In genomic region chr2:233426619-233427342, GRCh38 we compare ENCODE assay signal across 9 cellular contexts.
DNase-seq lines count a peak whose midpoint lies in the region; ATAC-seq and TF ChIP-seq lines count a peak whose summit lies in the region.
"Had no signal": no experiment of that assay in that cellular context is flagged by ENCODE, and none has a peak within 500 bp of the region (broad histone marks: within the 10 kb centered on the region; RNA-seq: fewer than 3 reads in every experiment).

No MANE protein-coding gene starts in this region.

- H3K4me1 Mint-ChIP-seq in activated T-cell treated with anti-CD3 and anti-CD28 coated beads, Interleukin-2, amount 50 U/mL, for 4 hours (ENCODE audit: low read depth) = peaks cover 89% of the 10 kb centered on the region

- H3K27me3 ChIP-seq in left ventricle myocardium inferior (ENCODE audit: low read depth) (no peaks in the 10 kb centered on the region), mesendoderm (ENCODE audit: insufficient read depth, low read length, poor library complexity) (no peaks in the 10 kb centered on the region), spleen (replicated peaks in 1 of 7) (no peaks in the 10 kb centered on the region)
- H3K27me3 ChIP-seq: cardiac muscle cell had no signal

- TF ChIP-seq POLR2A in spleen (IDR thresholded peaks at IDR 0.05) = no peak

- no peak overlapping the region for H3K4me3 Mint-ChIP-seq in activated T-cell treated with anti-CD3 and anti-CD28 coated beads, Interleukin-2, amount 50 U/mL, for 4 hours

- H3K36me3 ChIP-seq in left ventricle myocardium inferior (no peaks in the 10 kb centered on the region), mesendoderm (ENCODE audit: control insufficient read depth, insufficient read depth, low read length) (no peaks in the 10 kb centered on the region), spleen (peaks cover 0 to 27% (median 2%) of the 10 kb centered on the region in 6 donors)
- H3K36me3 ChIP-seq: cardiac muscle cell had no signal

- H3K4me1 ChIP-seq in left ventricle myocardium inferior (peaks cover 91% of the 10 kb centered on the region), mesendoderm (ENCODE audit: control insufficient read depth, low read depth, low read length) (no peaks in the 10 kb centered on the region), spleen (peaks cover 8 to 66% (median 22%) of the 10 kb centered on the region in 6 donors)

- no peak overlapping the region for H4K5ac ChIP-seq in mesendoderm (ENCODE audit: low read length)

- no peak overlapping the region for H3K18ac ChIP-seq in mesendoderm (ENCODE audit: low read length)

- WGBS in mesendoderm (ENCODE audit: extremely low coverage, insufficient coverage, low lambda C conversion rate) = no CpG with 5 or more reads among the region's 7 CpGs
- WGBS in spleen, 5 donors = 81 to 89% (median 84%) methylated on average over 7 of the region's 7 CpGs

- H3K4ac ChIP-seq in mesendoderm (ENCODE audit: low read depth, low read length) = no peak overlapping the region

- H3K9me3 ChIP-seq in left ventricle myocardium inferior (replicated peaks) = peaks cover 4% of the 10 kb centered on the region
- peaks cover 0 to 6% (median 0%) of the 10 kb centered on the region in 8 donors for H3K9me3 ChIP-seq in spleen

- H3K27ac ChIP-seq in left ventricle myocardium inferior (replicated peaks) (peak overlapping the region; percentile 72), mesendoderm (ENCODE audit: low read depth, low read length) (no peak overlapping the region), spleen (peak overlapping the region in 1 of 8 donors; percentile 19)
- H3K27ac ChIP-seq: cardiac muscle cell had no signal

- no peak overlapping the region for H2BK5ac ChIP-seq in mesendoderm (ENCODE audit: low read length)

- ATAC-seq in Right ventricle myocardium superior (ENCODE audit: poor library complexity) (no peak), GM21619 (IDR thresholded peaks at IDR 0.05; ENCODE audit: unreplicated experiment) (no peak), HG03139 (IDR thresholded peaks at IDR 0.05; ENCODE audit: unreplicated experiment) (no peak), GM18498 (IDR thresholded peaks at IDR 0.05; ENCODE audit: unreplicated experiment) (no peak)
- ATAC-seq in activated T-cell treated with anti-CD3 and anti-CD28 coated beads, Interleukin-2, amount 50 U/mL, for 4 hours = peak; percentile 86 to 91

- DNase-seq in left ventricle myocardium inferior = no peak
- DNase-seq in Right ventricle myocardium superior = no peak
- DNase-seq in activated T-cell treated with anti-CD3 and anti-CD28 coated beads, Interleukin-2, amount 50 U/mL, for 4 hours = peak; percentile 56
- no peak for DNase-seq in mesendoderm
- no peak for DNase-seq in spleen

- no peak overlapping the region for H3K9ac ChIP-seq in mesendoderm (ENCODE audit: low read length)

- no peak overlapping the region for H3K4me2 ChIP-seq in mesendoderm (ENCODE audit: low read length)

- H3K79me1 ChIP-seq in mesendoderm (ENCODE audit: low read length) = peaks cover 6% of the 10 kb centered on the region

- no peak overlapping the region for H2BK120ac ChIP-seq in mesendoderm (ENCODE audit: low read depth, low read length)

- H4K8ac ChIP-seq in mesendoderm (ENCODE audit: low read depth, low read length) = no peak overlapping the region

- peaks cover 24% of the 10 kb centered on the region for H3K36me3 Mint-ChIP-seq in activated T-cell treated with anti-CD3 and anti-CD28 coated beads, Interleukin-2, amount 50 U/mL, for 4 hours (ENCODE audit: insufficient read depth)

- H3K4me3 ChIP-seq in left ventricle myocardium inferior = no peak overlapping the region
- H3K4me3 ChIP-seq in mesendoderm (ENCODE audit: low read length) = no peak overlapping the region
- no peak overlapping the region for H3K4me3 ChIP-seq in spleen
- H3K4me3 ChIP-seq: cardiac muscle cell had no signal

- no peak overlapping the region for H2BK15ac ChIP-seq in mesendoderm (replicated peaks; ENCODE audit: low read depth)

- peaks cover 7% of the 10 kb centered on the region for H3K9me3 Mint-ChIP-seq in activated T-cell treated with anti-CD3 and anti-CD28 coated beads, Interleukin-2, amount 50 U/mL, for 4 hours

- H3K23ac ChIP-seq in mesendoderm (ENCODE audit: low read length) = peak overlapping the region; percentile 74

- no peak overlapping the region for H2AK5ac ChIP-seq in mesendoderm (ENCODE audit: low read length)

- no peaks in the 10 kb centered on the region for H3K79me2 ChIP-seq in mesendoderm (ENCODE audit: control insufficient read depth, insufficient read depth, low read length)

- H3K27me3 Mint-ChIP-seq in activated T-cell treated with anti-CD3 and anti-CD28 coated beads, Interleukin-2, amount 50 U/mL, for 4 hours (ENCODE audit: low read depth) = no peaks in the 10 kb centered on the region

- H3K56ac ChIP-seq in mesendoderm (ENCODE audit: low read length) = no peak overlapping the region

- TF ChIP-seq CTCF in left ventricle myocardium inferior (IDR thresholded peaks at IDR 0.05; ENCODE audit: borderline replicate concordance) (no peak), spleen (IDR thresholded peaks at IDR 0.05 in 8 of 11, conservative IDR thresholded peaks at IDR 0.05 in 3 of 11) (no peak)

- intact Hi-C loops in left ventricle myocardium inferior (cut with micrococcal nuclease) (no loop called here), Right ventricle myocardium superior (cut with DNase I) (no loop called here), spleen (cut with DNase I; ENCODE audit: low total_unique reads) (no loop called here)

Comparison
In these comparisons a context has a peak if more than half of its experiments do, and no peak if none do; other contexts are left out.
1. ATAC-seq: peak in activated T-cell treated with anti-CD3 and anti-CD28 coated beads, Interleukin-2, amount 50 U/mL, for 4 hours (2 of 2); none in Right ventricle myocardium superior (single experiment), GM21619 (single experiment), HG03139 (single experiment) and GM18498 (single experiment).